In the genomic region with DNA sequence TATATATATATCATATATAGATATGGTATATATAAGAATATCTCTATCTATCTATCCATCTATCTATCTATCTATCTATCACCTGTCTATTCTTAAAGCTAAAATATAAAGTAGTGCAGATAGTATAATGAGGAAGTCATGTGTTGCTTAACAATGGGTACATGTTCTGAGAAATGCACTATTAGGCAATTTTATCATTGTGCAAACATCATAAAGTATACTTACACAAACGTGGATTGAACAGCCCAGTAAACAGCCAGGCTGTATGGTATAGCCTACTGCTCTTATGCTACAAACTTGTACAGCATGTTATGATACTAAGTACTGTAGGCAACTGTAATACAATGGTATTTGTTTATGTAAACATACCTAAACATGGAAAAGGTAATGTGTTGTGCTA, we compare ENCODE assay signal across 22 cellular contexts.
"Had no signal": no experiment of that assay in that cellular context is flagged by ENCODE, and none has a peak within 500 bp of the region (broad histone marks: within the 10 kb centered on the region; RNA-seq: fewer than 3 reads in every experiment).

No MANE protein-coding gene starts in this region.

- DNase-seq: activated CD4-positive, alpha-beta T cell treated with anti-CD3 and anti-CD28 coated beads, Interleukin-2, amount 10 ng/mL, durations not matched to agents 7 days and 5 days; activated CD4-positive, CD25-positive, alpha-beta regulatory T cell treated with anti-CD3 and anti-CD28 coated beads, Interleukin-2, amount 50 U/mL, for 72 hours; activated CD8-positive, alpha-beta memory T cell treated with anti-CD3 and anti-CD28 coated beads, Interleukin-2, amount 10 ng/mL, durations not matched to agents 7 days and 5 days; activated CD8-positive, alpha-beta T cell treated with anti-CD3 and anti-CD28 coated beads for 36 hours; activated effector memory CD4-positive, alpha-beta T cell treated with anti-CD3 and anti-CD28 coated beads, Interleukin-2, amount 50 U/mL, for 16 hours; activated naive CD4-positive, alpha-beta T cell treated with anti-CD3 and anti-CD28 coated beads, Interleukin-2, amount 10 ng/mL, durations not matched to agents 7 days and 5 days; activated T-cell treated with anti-CD3 and anti-CD28 coated beads for 4 hours; amygdala; cerebellar nuclear complex; left cardiac atrium; lower lobe of right lung; naive thymus-derived CD4-positive, alpha-beta T cell; retina; sigmoid colon; stimulated activated CD4-positive, alpha-beta T cell treated with anti-CD3 and anti-CD28 coated beads, Interleukin-15, amount 100 ng/mL, for 24 hours; transverse colon; uterus; WERI-Rb-1 had no signal

- H3K36me3 ChIP-seq: esophagus muscularis mucosa, lower lobe of right lung, neural progenitor cell, sigmoid colon, transverse colon, uterus, WERI-Rb-1 had no signal

- H3K27ac ChIP-seq: coronary artery, esophagus muscularis mucosa, lower lobe of right lung, neural progenitor cell, sigmoid colon, transverse colon, uterus, WERI-Rb-1 had no signal

- H3K4me3 ChIP-seq: coronary artery, esophagus muscularis mucosa, lower lobe of right lung, neural progenitor cell, sigmoid colon, smooth muscle cell, transverse colon, uterus had no signal

- H3K9me3 ChIP-seq: esophagus muscularis mucosa, lower lobe of right lung, sigmoid colon, transverse colon, uterus had no signal

- H3K27me3 ChIP-seq: esophagus muscularis mucosa, neural progenitor cell, sigmoid colon, transverse colon, uterus had no signal

- H3K4me2 ChIP-seq: neural progenitor cell, smooth muscle cell had no signal

- H2AFZ ChIP-seq: neural progenitor cell had no signal

- H3K4me1 ChIP-seq: esophagus muscularis mucosa, lower lobe of right lung, neural progenitor cell, sigmoid colon, transverse colon, uterus had no signal
